Comparison of ENCODE assay signal across 8 cellular contexts in the genomic region with DNA sequence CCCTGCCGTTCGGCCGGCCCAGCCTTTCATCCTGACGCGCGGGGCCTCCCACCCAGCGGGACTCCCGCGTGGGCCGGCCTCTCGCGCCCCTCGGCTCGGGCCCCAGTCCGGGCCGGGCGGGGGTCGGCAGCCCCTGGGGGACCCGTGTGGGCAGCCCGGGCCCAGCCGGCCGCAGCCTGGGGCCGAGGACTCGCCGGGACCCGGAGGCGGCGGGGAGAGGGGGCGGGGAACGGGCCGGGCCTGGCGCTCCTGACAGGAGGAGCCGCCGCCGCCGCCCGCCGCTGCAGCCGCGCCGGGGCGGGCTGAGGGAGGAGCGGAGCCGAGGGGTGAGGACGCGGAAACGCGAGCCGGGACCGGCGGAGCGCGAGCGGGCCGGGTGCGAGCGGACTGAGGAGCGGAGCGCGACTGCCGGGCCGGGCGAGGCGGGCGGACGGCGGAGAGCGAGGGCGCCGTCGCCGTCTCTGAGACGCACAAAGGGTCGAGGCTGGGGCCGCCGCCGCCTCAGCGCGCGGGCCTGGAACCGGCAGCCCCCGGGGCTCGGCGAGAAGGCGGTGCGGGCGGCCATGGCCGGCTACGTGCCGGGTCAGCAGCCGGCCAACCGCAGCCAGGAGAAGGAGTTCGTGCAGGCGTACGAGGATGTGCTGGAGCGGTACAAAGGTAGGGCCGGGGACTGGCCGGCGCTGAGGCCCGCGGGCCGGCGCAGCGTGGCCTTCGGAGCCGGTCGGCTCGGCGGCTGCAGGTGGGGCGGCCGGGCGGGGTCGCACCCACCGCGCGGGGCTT.
DNase-seq lines count a peak whose midpoint lies in the region; ATAC-seq and TF ChIP-seq lines count a peak whose summit lies in the region.

No MANE protein-coding gene starts in this region.

- peak overlapping the region; percentile 87 for H3K4me3 ChIP-seq in lower lobe of right lung

- no peaks in the 10 kb centered on the region for H3K9me3 Mint-ChIP-seq in CD4-positive, alpha-beta T cell

- H3K4me1 Mint-ChIP-seq in CD4-positive, alpha-beta T cell (ENCODE audit: low read depth): peaks cover 35% of the 10 kb centered on the region

- ATAC-seq in CD4-positive, alpha-beta T cell (ENCODE audit: poor library complexity): peak; percentile 84
- ATAC-seq in lower lobe of right lung (peak; percentile 90 to 91), HG03457 (IDR thresholded peaks at IDR 0.05; ENCODE audit: unreplicated experiment) (no peak)

- POLR2A ChIA-PET in CD4-positive, alpha-beta T cell (lab: Charles Lee): interaction anchor here (1.0 to 1.2 kb wide), 2 partner anchors 78 to 88 kb away, joined by 3 to 4 read pairs; no protein-coding TSS in a partner anchor

- no peaks in the 10 kb centered on the region for H3K36me3 ChIP-seq in lower lobe of right lung

- DNase-seq in CD4-positive, alpha-beta T cell: peak; percentile 31 to 69 (median 48)
- peak; percentile 90 for DNase-seq in GM20000 (ENCODE audit: low spot score)
- DNase-seq in NCI-H146 (lab: John Stamatoyannopoulos, UW): peak; percentile 53
- DNase-seq in activated CD4-positive, alpha-beta T cell treated with anti-CD3 and anti-CD28 coated beads, Interleukin-2, amount 50 U/mL, for 1 hour: peak; percentile 60
- peak; percentile 83 for DNase-seq in ecto neural progenitor cell (ENCODE audit: low spot score)
- peak; percentile 84 for DNase-seq in lower lobe of right lung
- peak; percentile 49 for DNase-seq in stimulated activated CD8-positive, alpha-beta memory T cell treated with anti-CD3 and anti-CD28 coated beads, Interleukin-12 subunit alpha, Interleukin-12 subunit beta, amount 100 ng/mL, for 4 hours (ENCODE audit: low read depth)

- H3K4me1 ChIP-seq in lower lobe of right lung: peaks cover 61% of the 10 kb centered on the region

- H3K4me3 Mint-ChIP-seq in CD4-positive, alpha-beta T cell: peak overlapping the region; percentile 72

- H3K27ac Mint-ChIP-seq in CD4-positive, alpha-beta T cell: no peak overlapping the region

- H3K36me3 Mint-ChIP-seq in CD4-positive, alpha-beta T cell (ENCODE audit: low read depth): no peaks in the 10 kb centered on the region

- no peaks in the 10 kb centered on the region for H3K27me3 Mint-ChIP-seq in CD4-positive, alpha-beta T cell

- H3K9me3 ChIP-seq in CD4-positive, alpha-beta T cell (ENCODE audit: control insufficient read depth, low read length): no peaks in the 10 kb centered on the region
- H3K9me3 ChIP-seq in lower lobe of right lung: no peaks in the 10 kb centered on the region

- CTCF ChIA-PET in CD4-positive, alpha-beta T cell (lab: Charles Lee): interaction anchor here (0.9 to 1.8 kb wide), 3 partner anchors 87 to 306 kb away, joined by 3 to 14 read pairs (median 4); no protein-coding TSS in a partner anchor

- intact Hi-C loops in CD4-positive, alpha-beta T cell (cut with DNase I, micrococcal nuclease): loop anchor here in 1 of 2 experiments (2.0 kb wide), 1 partner anchor 74 kb away; no protein-coding TSS in a partner anchor
- intact Hi-C loops in lower lobe of right lung (cut with DNase I): loop anchor here (5.0 to 10.0 kb wide), 2 partner anchors 87 to 160 kb away; no protein-coding TSS in a partner anchor

- H3K27ac ChIP-seq in CD4-positive, alpha-beta T cell (ENCODE audit: low read depth, low read length): no peak overlapping the region
- peak overlapping the region; percentile 94 for H3K27ac ChIP-seq in lower lobe of right lung

- no peak for TF ChIP-seq CTCF in CD4-positive, alpha-beta T cell (IDR thresholded peaks at IDR 0.05)
- no peak for TF ChIP-seq CTCF in GM20000 (IDR thresholded peaks at IDR 0.05; ENCODE audit: extremely low read depth, missing control alignments)
- TF ChIP-seq CTCF in lower lobe of right lung (IDR thresholded peaks at IDR 0.05): no peak

- H3K27me3 ChIP-seq in CD4-positive, alpha-beta T cell (ENCODE audit: control insufficient read depth, insufficient read depth, low read length): no peaks in the 10 kb centered on the region
- no peaks in the 10 kb centered on the region for H3K27me3 ChIP-seq in lower lobe of right lung (ENCODE audit: low read depth)
